Comparison of ENCODE assay signal across 20 cellular contexts in the genomic region with DNA sequence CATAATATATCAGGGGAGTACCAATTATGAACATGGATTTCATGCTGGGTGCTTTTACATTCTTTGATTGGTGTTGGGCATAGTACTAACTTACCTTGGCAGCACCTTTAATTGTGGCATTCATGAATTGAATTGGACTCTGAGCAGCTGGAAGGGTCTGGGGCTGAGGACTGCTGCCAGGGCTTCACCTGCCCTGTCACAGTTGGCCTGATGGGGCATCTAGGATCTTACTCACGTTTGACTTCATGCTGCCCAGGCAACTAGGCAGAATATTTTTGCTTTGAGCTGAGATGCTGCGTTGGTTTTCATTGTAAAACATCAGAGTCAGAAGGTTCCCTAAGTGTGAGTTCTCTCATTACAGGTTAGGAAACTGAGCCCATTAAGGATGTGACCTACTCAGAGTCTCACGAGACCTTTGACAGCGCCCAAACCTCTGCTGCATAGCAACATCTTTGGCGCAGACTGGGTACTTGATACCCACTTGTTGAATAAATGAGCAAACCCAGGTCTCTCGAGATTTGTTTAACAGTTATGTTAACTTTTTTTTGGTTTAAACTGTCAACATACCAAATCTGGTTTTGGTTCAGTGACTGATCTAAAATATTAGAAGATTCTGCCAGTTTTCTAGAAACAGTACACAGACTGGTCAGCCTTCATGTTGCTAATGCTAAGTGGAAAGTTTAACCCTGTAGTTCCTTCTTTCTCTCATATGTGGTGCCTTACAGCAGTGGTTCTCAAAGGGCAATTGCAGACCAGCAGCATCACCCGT.
DNase-seq lines count a peak whose midpoint lies in the region; ATAC-seq and TF ChIP-seq lines count a peak whose summit lies in the region.
"Had no signal": no experiment of that assay in that cellular context is flagged by ENCODE, and none has a peak within 500 bp of the region (broad histone marks: within the 10 kb centered on the region; RNA-seq: fewer than 3 reads in every experiment).

No MANE protein-coding gene starts in this region.

- TF ChIP-seq EP300 in suprapubic skin (IDR thresholded peaks at IDR 0.05): no peak

- no peaks in the 10 kb centered on the region for H3K9me3 Mint-ChIP-seq in activated T-cell treated with anti-CD3 and anti-CD28 coated beads, Interleukin-2, amount 50 U/mL, for 72 hours
- H3K9me3 Mint-ChIP-seq: CD8-positive, alpha-beta T cell; effector memory CD8-positive, alpha-beta T cell; stimulated activated naive CD8-positive, alpha-beta T cell treated with anti-CD3 and anti-CD28 coated beads, Interleukin-15, Interleukin-2, amounts not matched to agents 100 ng/mL and 50 ng/mL, for 24 hours; T-helper 2 cell treated with Interferon-gamma antibody and Interleukin-4, amounts not matched to agents 5 μg/mL and 100 μg/mL, for 36 hours had no signal

- H3K27me3 ChIP-seq in suprapubic skin: no peaks in the 10 kb centered on the region
- no peaks in the 10 kb centered on the region for H3K27me3 ChIP-seq in Peyer's patch
- H3K27me3 ChIP-seq: brain microvascular endothelial cell, spleen had no signal

- no peaks in the 10 kb centered on the region for H3K36me3 ChIP-seq in suprapubic skin
- H3K36me3 ChIP-seq in Peyer's patch: no peaks in the 10 kb centered on the region
- H3K36me3 ChIP-seq: brain microvascular endothelial cell had no signal

- no peak overlapping the region for H3K4me3 Mint-ChIP-seq in activated T-cell treated with anti-CD3 and anti-CD28 coated beads, Interleukin-2, amount 50 U/mL, for 72 hours
- H3K4me3 Mint-ChIP-seq: CD8-positive, alpha-beta T cell; effector memory CD8-positive, alpha-beta T cell; stimulated activated naive CD8-positive, alpha-beta T cell treated with anti-CD3 and anti-CD28 coated beads, Interleukin-15, Interleukin-2, amounts not matched to agents 100 ng/mL and 50 ng/mL, for 24 hours; T-helper 2 cell treated with Interferon-gamma antibody and Interleukin-4, amounts not matched to agents 5 μg/mL and 100 μg/mL, for 36 hours had no signal

- H3K27ac ChIP-seq in suprapubic skin (peak overlapping the region; percentile 80), Peyer's patch (peak overlapping the region in 2 of 4 donors; percentile 55 to 81)
- H3K27ac ChIP-seq: brain microvascular endothelial cell had no signal

- H3K4me1 ChIP-seq in suprapubic skin: peaks cover 50% of the 10 kb centered on the region
- H3K4me1 ChIP-seq in Peyer's patch: peaks cover 0 to 57% (median 2%) of the 10 kb centered on the region in 4 donors

- DNase-seq in NCI-H146 (lab: John Stamatoyannopoulos, UW) (peak; percentile 71), NCI-H146 treated with DMSO at 0.1 percent for 48 hours (lab: John Stamatoyannopoulos, UW; ENCODE audit: unreplicated experiment) (no peak), NCI-H2171 (lab: John Stamatoyannopoulos, UW) (peak; percentile 18), left lobe of liver (ENCODE audit: low spot score) (no peak), suprapubic skin (ENCODE audit: low spot score in 2 of 2) (peak in 1 of 2 donors; percentile 24), Peyer's patch (no peak)
- no peak for DNase-seq in activated naive CD4-positive, alpha-beta T cell (lab: John Stamatoyannopoulos, UW)
- DNase-seq in activated T-cell treated with anti-CD3 and anti-CD28 coated beads, Interleukin-2, amount 50 U/mL, for 72 hours: no peak
- DNase-seq: activated CD4-positive, alpha-beta T cell treated with anti-CD3 and anti-CD28 coated beads for 1 hour; activated CD8-positive, alpha-beta memory T cell treated with anti-CD3 and anti-CD28 coated beads, Interleukin-2, amount 50 U/mL, for 4 hours; activated naive CD4-positive, alpha-beta T cell treated with anti-CD3 and anti-CD28 coated beads, Interleukin-2, amount 50 U/mL, for 16 hours; brain microvascular endothelial cell; CD8-positive, alpha-beta T cell; effector memory CD8-positive, alpha-beta T cell; foreskin melanocyte; NCI-H2107; SIG-M5; spleen had no signal

- peak; percentile 73 for ATAC-seq in left lobe of liver
- no peak for ATAC-seq in activated T-cell treated with anti-CD3 and anti-CD28 coated beads, Interleukin-2, amount 50 U/mL, for 72 hours (replicated peaks in 1 of 2)
- ATAC-seq: CD8-positive, alpha-beta T cell; effector memory CD8-positive, alpha-beta T cell had no signal

- TF ChIP-seq POLR2A in suprapubic skin (IDR thresholded peaks at IDR 0.05) (no peak), Peyer's patch (IDR thresholded peaks at IDR 0.05) (no peak)

- H3K4me3 ChIP-seq in suprapubic skin (no peak overlapping the region), Peyer's patch (no peak overlapping the region)
- H3K4me3 ChIP-seq: spleen had no signal

- H3K36me3 Mint-ChIP-seq in activated T-cell treated with anti-CD3 and anti-CD28 coated beads, Interleukin-2, amount 50 U/mL, for 72 hours (ENCODE audit: insufficient read depth in 2 of 2): peaks cover 0 to 1% of the 10 kb centered on the region in 2 donors

- H3K27me3 Mint-ChIP-seq in activated T-cell treated with anti-CD3 and anti-CD28 coated beads, Interleukin-2, amount 50 U/mL, for 72 hours (ENCODE audit: low read depth): no peaks in the 10 kb centered on the region
- H3K27me3 Mint-ChIP-seq: effector memory CD8-positive, alpha-beta T cell; stimulated activated naive CD8-positive, alpha-beta T cell treated with anti-CD3 and anti-CD28 coated beads, Interleukin-15, Interleukin-2, amounts not matched to agents 100 ng/mL and 50 ng/mL, for 24 hours had no signal

- TF ChIP-seq CTCF in suprapubic skin (IDR thresholded peaks at IDR 0.05): no peak
- TF ChIP-seq CTCF in Peyer's patch (IDR thresholded peaks at IDR 0.05): no peak

- H3K9me3 ChIP-seq in suprapubic skin: no peaks in the 10 kb centered on the region
- H3K9me3 ChIP-seq in Peyer's patch: no peaks in the 10 kb centered on the region
- H3K9me3 ChIP-seq: spleen had no signal

- H3K27ac Mint-ChIP-seq in activated T-cell treated with anti-CD3 and anti-CD28 coated beads, Interleukin-2, amount 50 U/mL, for 72 hours: no peak overlapping the region
- H3K27ac Mint-ChIP-seq: CD8-positive, alpha-beta T cell; stimulated activated naive CD8-positive, alpha-beta T cell treated with anti-CD3 and anti-CD28 coated beads, Interleukin-15, Interleukin-2, amounts not matched to agents 100 ng/mL and 50 ng/mL, for 24 hours; T-helper 2 cell treated with Interferon-gamma antibody and Interleukin-4, amounts not matched to agents 5 μg/mL and 100 μg/mL, for 36 hours had no signal

- H3K4me1 Mint-ChIP-seq in activated T-cell treated with anti-CD3 and anti-CD28 coated beads, Interleukin-2, amount 50 U/mL, for 72 hours (ENCODE audit: low read depth): no peaks in the 10 kb centered on the region

- WGBS in suprapubic skin: 71% methylated on average over 7 of the region's 7 CpGs

Comparison
In these comparisons a context has a peak if more than half of its experiments do, and no peak if none do; other contexts are left out.
1. DNase-seq: peak in NCI-H146 (single experiment) and NCI-H2171 (single experiment); none in NCI-H146 treated with DMSO at 0.1 percent for 48 hours (single experiment), left lobe of liver (single experiment), activated naive CD4-positive, alpha-beta T cell (0 of 4), Peyer's patch (0 of 3) and activated T-cell treated with anti-CD3 and anti-CD28 coated beads, Interleukin-2, amount 50 U/mL, for 72 hours (0 of 2).